22 cellular contexts compared by ENCODE assay signal in the genomic region with DNA sequence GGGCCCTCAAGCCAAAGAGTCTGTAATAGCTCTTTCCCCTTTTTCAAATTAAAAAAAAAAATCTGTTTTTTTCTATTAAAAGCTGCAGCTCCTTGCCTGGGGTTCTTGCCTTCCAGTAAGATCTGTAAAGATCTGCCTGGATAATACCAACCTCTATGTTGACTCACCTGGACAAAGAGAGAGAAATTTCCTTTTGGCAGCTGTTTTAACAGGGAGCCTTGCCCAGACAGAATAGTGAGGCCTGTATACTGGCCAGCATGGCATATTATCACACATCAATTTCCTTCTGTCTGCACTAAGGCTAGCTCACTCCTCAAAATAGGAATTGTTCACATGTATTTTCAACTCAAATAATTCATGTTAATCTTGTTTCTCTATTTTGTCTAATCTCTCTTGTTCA.
DNase-seq lines count a peak whose midpoint lies in the region; ATAC-seq, FAIRE-seq and TF ChIP-seq lines count a peak whose summit lies in the region.
"Had no signal": no experiment of that assay in that cellular context is flagged by ENCODE, and none has a peak within 500 bp of the region (broad histone marks: within the 10 kb centered on the region; RNA-seq: fewer than 3 reads in every experiment).

No MANE protein-coding gene starts in this region.

- H3K36me3 ChIP-seq in astrocyte (ENCODE audit: insufficient read depth, low read length), result no peaks in the 10 kb centered on the region
- no peaks in the 10 kb centered on the region for H3K36me3 ChIP-seq in left lung
- H3K36me3 ChIP-seq: brain microvascular endothelial cell, right atrium auricular region had no signal

- H3K36me3 Mint-ChIP-seq in astrocyte (ENCODE audit: low read depth, unreplicated experiment), result peaks cover 6% of the 10 kb centered on the region
- H3K36me3 Mint-ChIP-seq: activated CD8-positive, alpha-beta memory T cell treated with anti-CD3 and anti-CD28 coated beads, Interleukin-2, amount 10 ng/mL, durations not matched to agents 7 days and 5 days; activated naive CD4-positive, alpha-beta T cell treated with anti-CD3 and anti-CD28 coated beads, Interleukin-2, amount 50 U/mL, for 72 hours had no signal

- H3K4me1 Mint-ChIP-seq in astrocyte (ENCODE audit: low read depth, unreplicated experiment), result peaks cover 6% of the 10 kb centered on the region
- H3K4me1 Mint-ChIP-seq: activated CD8-positive, alpha-beta memory T cell treated with anti-CD3 and anti-CD28 coated beads, Interleukin-2, amount 10 ng/mL, durations not matched to agents 7 days and 5 days; CD4-positive, alpha-beta memory T cell had no signal

- ATAC-seq in left lung (peak; percentile 66), HG02970 (IDR thresholded peaks at IDR 0.05; ENCODE audit: low FRiP score, unreplicated experiment) (no peak)
- ATAC-seq: activated CD8-positive, alpha-beta memory T cell treated with anti-CD3 and anti-CD28 coated beads, Interleukin-2, amount 10 ng/mL, durations not matched to agents 7 days and 5 days; activated naive CD4-positive, alpha-beta T cell treated with anti-CD3 and anti-CD28 coated beads, Interleukin-2, amount 50 U/mL, for 72 hours; Right ventricle myocardium inferior had no signal

- no peak overlapping the region for H3K4me3 Mint-ChIP-seq in astrocyte (ENCODE audit: unreplicated experiment)
- H3K4me3 Mint-ChIP-seq: activated CD8-positive, alpha-beta memory T cell treated with anti-CD3 and anti-CD28 coated beads, Interleukin-2, amount 10 ng/mL, durations not matched to agents 7 days and 5 days; activated T-helper 1 cell treated with anti-CD3 and anti-CD28 coated beads, Interleukin-12 subunit alpha, Interleukin-12 subunit beta, Interleukin-2, Interleukin-4 antibody, amounts not matched to agents 30 ng/mL and 10 ng/mL and 1 ng/mL, durations not matched to agents 14 hours and 24 hours and 36 hours; CD4-positive, alpha-beta memory T cell had no signal

- H3K27ac ChIP-seq in astrocyte (ENCODE audit: low read depth, low read length), result no peak overlapping the region
- no peak overlapping the region for H3K27ac ChIP-seq in left lung
- H3K27ac ChIP-seq: brain microvascular endothelial cell, right atrium auricular region had no signal

- H3K4me1 ChIP-seq in astrocyte (ENCODE audit: insufficient read depth, low read length) (no peaks in the 10 kb centered on the region), left lung (no peaks in the 10 kb centered on the region)
- H3K4me1 ChIP-seq: right atrium auricular region had no signal

- no peak for TF ChIP-seq CTCF in astrocyte (IDR thresholded peaks at IDR 0.05; ENCODE audit: insufficient read depth, low read depth, low read length)
- no peak for TF ChIP-seq CTCF in left lung (IDR thresholded peaks at IDR 0.05)

- H3K9me3 ChIP-seq in astrocyte (ENCODE audit: insufficient read depth, low read depth, low read length) (no peaks in the 10 kb centered on the region), left lung (no peaks in the 10 kb centered on the region)
- H3K9me3 ChIP-seq: right atrium auricular region had no signal

- no peak overlapping the region for H3K9ac ChIP-seq in astrocyte (ENCODE audit: low read length)

- no peak overlapping the region for H3K27ac Mint-ChIP-seq in astrocyte (ENCODE audit: unreplicated experiment)
- H3K27ac Mint-ChIP-seq: activated CD8-positive, alpha-beta memory T cell treated with anti-CD3 and anti-CD28 coated beads, Interleukin-2, amount 10 ng/mL, durations not matched to agents 7 days and 5 days; activated naive CD4-positive, alpha-beta T cell treated with anti-CD3 and anti-CD28 coated beads, Interleukin-2, amount 50 U/mL, for 72 hours; activated T-helper 1 cell treated with anti-CD3 and anti-CD28 coated beads, Interleukin-12 subunit alpha, Interleukin-12 subunit beta, Interleukin-2, Interleukin-4 antibody, amounts not matched to agents 30 ng/mL and 10 ng/mL and 1 ng/mL, durations not matched to agents 14 hours and 24 hours and 36 hours; CD4-positive, alpha-beta memory T cell had no signal

- FAIRE-seq in astrocyte (lab: Jason Lieb, UNC), result no peak
- FAIRE-seq: H54 had no signal

- H3K9me3 Mint-ChIP-seq in astrocyte (ENCODE audit: unreplicated experiment), result no peaks in the 10 kb centered on the region
- H3K9me3 Mint-ChIP-seq: activated naive CD4-positive, alpha-beta T cell treated with anti-CD3 and anti-CD28 coated beads, Interleukin-2, amount 50 U/mL, for 72 hours; activated T-helper 1 cell treated with anti-CD3 and anti-CD28 coated beads, Interleukin-12 subunit alpha, Interleukin-12 subunit beta, Interleukin-2, Interleukin-4 antibody, amounts not matched to agents 30 ng/mL and 10 ng/mL and 1 ng/mL, durations not matched to agents 14 hours and 24 hours and 36 hours had no signal

- H4K20me1 ChIP-seq in astrocyte (ENCODE audit: insufficient read depth, low read length), result no peaks in the 10 kb centered on the region

- intact Hi-C loops in left lung (cut with DNase I) (no loop called here), cardiac septum (cut with DNase I) (no loop called here)

- H3K27me3 ChIP-seq in astrocyte (ENCODE audit: insufficient read depth, low read length) (no peaks in the 10 kb centered on the region), left lung (no peaks in the 10 kb centered on the region)
- H3K27me3 ChIP-seq: brain microvascular endothelial cell, right atrium auricular region had no signal

- no peak overlapping the region for H3K4me3 ChIP-seq in astrocyte (ENCODE audit: insufficient read depth, low read depth, low read length)
- H3K4me3 ChIP-seq in left lung, result no peak overlapping the region
- H3K4me3 ChIP-seq: lung, right atrium auricular region had no signal

- H3K4me2 ChIP-seq in astrocyte (ENCODE audit: low read length), result no peak overlapping the region

- DNase-seq in LHCN-M2 (ENCODE audit: low read depth) (peak; percentile 6), NCI-H1930 (lab: John Stamatoyannopoulos, UW) (peak; percentile 77 to 86), astrocyte (ENCODE audit: low read depth) (peak; percentile 8), left lung (no peak), cardiac septum (ENCODE audit: low spot score) (no peak)
- DNase-seq in NK-92 treated with Interleukin-12 subunit alpha and Interleukin-12 subunit beta, amount 100 ng/mL, for 24 hours (lab: John Stamatoyannopoulos, UW), result no peak
- DNase-seq: activated CD4-positive, alpha-beta T cell treated with anti-CD3 and anti-CD28 coated beads for 4 hours; activated CD8-positive, alpha-beta memory T cell treated with anti-CD3 and anti-CD28 coated beads, Interleukin-2, amount 10 ng/mL, durations not matched to agents 7 days and 5 days; brain microvascular endothelial cell; CD4-positive, alpha-beta memory T cell; dermis blood vessel endothelial cell; islet precursor cell; KBM-7; nucleus accumbens; stimulated activated CD4-positive, alpha-beta T cell treated with anti-CD3 and anti-CD28 coated beads, Interleukin-12 subunit alpha, Interleukin-12 subunit beta, amount 100 ng/mL, for 4 hours had no signal

- no peaks in the 10 kb centered on the region for H3K27me3 Mint-ChIP-seq in astrocyte (ENCODE audit: low read depth, unreplicated experiment)
- H3K27me3 Mint-ChIP-seq: activated CD8-positive, alpha-beta memory T cell treated with anti-CD3 and anti-CD28 coated beads, Interleukin-2, amount 10 ng/mL, durations not matched to agents 7 days and 5 days; CD4-positive, alpha-beta memory T cell had no signal

- H3K79me2 ChIP-seq in astrocyte (ENCODE audit: insufficient read depth, low read length), result no peaks in the 10 kb centered on the region

- H2AFZ ChIP-seq in astrocyte (ENCODE audit: low read depth, low read length), result no peak overlapping the region

Comparison
In these comparisons a context has a peak if more than half of its experiments do, and no peak if none do; other contexts are left out.
1. DNase-seq: peak in LHCN-M2 (single experiment), NCI-H1930 (2 of 2) and astrocyte (single experiment); none in left lung (0 of 2), NK-92 treated with Interleukin-12 subunit alpha and Interleukin-12 subunit beta, amount 100 ng/mL, for 24 hours (single experiment) and cardiac septum (single experiment).